ENCODE assay signal across 10 cellular contexts in the genomic region with DNA sequence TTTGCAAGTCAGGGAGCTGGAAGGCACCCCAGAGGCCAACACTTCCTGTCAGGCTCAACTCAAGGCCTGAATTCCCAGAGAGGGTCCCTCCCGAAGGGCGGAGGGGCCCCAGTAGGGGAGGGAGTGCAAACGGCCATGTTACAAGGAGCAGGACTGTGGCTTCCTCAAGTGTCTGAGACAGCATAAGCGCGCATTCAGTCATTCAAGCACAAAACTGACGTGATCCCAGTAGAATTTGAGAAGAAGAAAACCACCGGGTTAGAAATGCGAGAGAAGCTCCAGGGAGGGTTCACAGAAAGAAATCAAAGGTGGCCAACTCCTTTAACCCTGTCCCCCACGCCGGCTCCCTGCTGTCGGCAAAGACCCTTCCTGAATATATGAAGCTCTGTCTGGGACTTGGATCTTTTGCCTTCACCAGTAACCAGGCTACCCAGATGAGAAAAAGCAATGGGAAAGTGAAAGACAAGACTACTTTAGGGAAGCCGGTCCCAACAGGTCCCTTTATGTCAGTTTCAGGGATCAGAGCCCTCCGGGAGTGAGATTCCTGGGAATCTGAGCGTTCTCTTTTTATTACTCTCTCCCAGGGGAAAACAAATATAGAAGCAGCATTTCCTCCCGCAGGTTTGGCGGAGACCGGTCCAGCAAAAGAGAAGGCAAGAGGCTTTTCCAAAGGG. TPM values are rescaled to one million over a fixed set of nuclear protein-coding genes. Genes with fewer than 3 reads are reported as not detected.
A peak's percentile ranks its signal among the peaks of the same experiment; 100 is the strongest.
DNase-seq lines count a peak whose midpoint lies in the region; ATAC-seq and TF ChIP-seq lines count a peak whose summit lies in the region.
"Had no signal": no experiment of that assay in that cellular context is flagged by ENCODE, and none has a peak within 500 bp of the region (broad histone marks: within the 10 kb centered on the region; RNA-seq: fewer than 3 reads in every experiment).

No MANE protein-coding gene starts in this region.

- DNase-seq in NCI-H69 (lab: John Stamatoyannopoulos, UW) (peak; percentile 18), chondrocyte (ENCODE audit: low spot score) (no peak), lower lobe of right lung (no peak), thoracic aorta (ENCODE audit: low spot score) (no peak)
- DNase-seq in activated CD8-positive, alpha-beta memory T cell treated with anti-CD3 and anti-CD28 coated beads, Interleukin-2, amount 10 ng/mL, durations not matched to agents 7 days and 5 days, result no peak
- DNase-seq: activated CD8-positive, alpha-beta memory T cell treated with anti-CD3 and anti-CD28 coated beads, Interleukin-2, amount 50 U/mL, for 4 hours; NCI-H1417 treated with DMSO at 0.1 percent for 48 hours; occipital lobe had no signal

- ATAC-seq in lower lobe of right lung, result no peak
- no peak for ATAC-seq in thoracic aorta (ENCODE audit: insufficient number of reproducible peaks, low FRiP score, low read depth)
- no peak for ATAC-seq in GM18861 (IDR thresholded peaks at IDR 0.05; ENCODE audit: unreplicated experiment)
- ATAC-seq in activated CD8-positive, alpha-beta memory T cell treated with anti-CD3 and anti-CD28 coated beads, Interleukin-2, amount 10 ng/mL, durations not matched to agents 7 days and 5 days, result no peak
- ATAC-seq in GM21737 (IDR thresholded peaks at IDR 0.05; ENCODE audit: unreplicated experiment), result no peak

- peaks cover 37% of the 10 kb centered on the region for H3K4me1 ChIP-seq in lower lobe of right lung
- H3K4me1 ChIP-seq in thoracic aorta (ENCODE audit: control insufficient read depth in 1 of 2, low read depth in 2 of 2), result peaks cover 9 to 28% of the 10 kb centered on the region in 2 donors

- H3K9me3 Mint-ChIP-seq in chondrocyte (ENCODE audit: low read depth), result peaks cover 4% of the 10 kb centered on the region
- H3K9me3 Mint-ChIP-seq in activated CD8-positive, alpha-beta memory T cell treated with anti-CD3 and anti-CD28 coated beads, Interleukin-2, amount 10 ng/mL, durations not matched to agents 7 days and 5 days (ENCODE audit: low read depth), result no peaks in the 10 kb centered on the region

- H3K4me3 ChIP-seq in lower lobe of right lung, result peak overlapping the region; percentile 55
- H3K4me3 ChIP-seq in thoracic aorta, result peak overlapping the region; percentile 82

- peak overlapping the region; percentile 55 for H3K27ac Mint-ChIP-seq in chondrocyte (ENCODE audit: unreplicated experiment)
- H3K27ac Mint-ChIP-seq in activated CD8-positive, alpha-beta memory T cell treated with anti-CD3 and anti-CD28 coated beads, Interleukin-2, amount 10 ng/mL, durations not matched to agents 7 days and 5 days, result no peak overlapping the region

- H3K27me3 ChIP-seq in lower lobe of right lung (ENCODE audit: low read depth) (peaks cover 32% of the 10 kb centered on the region), thoracic aorta (replicated peaks; ENCODE audit: insufficient read depth) (no peaks in the 10 kb centered on the region)

- intact Hi-C loops in lower lobe of right lung (cut with DNase I), result no loop called here

- H3K27me3 Mint-ChIP-seq in chondrocyte (ENCODE audit: low read depth), result peaks cover 3% of the 10 kb centered on the region
- peaks cover 77% of the 10 kb centered on the region for H3K27me3 Mint-ChIP-seq in activated CD8-positive, alpha-beta memory T cell treated with anti-CD3 and anti-CD28 coated beads, Interleukin-2, amount 10 ng/mL, durations not matched to agents 7 days and 5 days

- peak overlapping the region; percentile 79 for H3K4me3 Mint-ChIP-seq in chondrocyte (ENCODE audit: unreplicated experiment)
- H3K4me3 Mint-ChIP-seq in activated CD8-positive, alpha-beta memory T cell treated with anti-CD3 and anti-CD28 coated beads, Interleukin-2, amount 10 ng/mL, durations not matched to agents 7 days and 5 days, result no peak overlapping the region

- no peaks in the 10 kb centered on the region for H3K36me3 Mint-ChIP-seq in chondrocyte (ENCODE audit: low read depth)
- no peaks in the 10 kb centered on the region for H3K36me3 Mint-ChIP-seq in activated CD8-positive, alpha-beta memory T cell treated with anti-CD3 and anti-CD28 coated beads, Interleukin-2, amount 10 ng/mL, durations not matched to agents 7 days and 5 days

- CTCF ChIA-PET in activated CD8-positive, alpha-beta memory T cell treated with anti-CD3 and anti-CD28 coated beads, Interleukin-2, amount 10 ng/mL, durations not matched to agents 7 days and 5 days (lab: Charles Lee), result interaction anchor here (0.8 to 2.1 kb wide), 5 partner anchors 9 to 145 kb away, joined by 3 to 11 read pairs (median 5); no protein-coding TSS in a partner anchor

- no peak overlapping the region for H3K27ac ChIP-seq in lower lobe of right lung
- H3K27ac ChIP-seq in thoracic aorta, result peak overlapping the region in 1 of 2 donors; percentile 53

- H3K9me3 ChIP-seq in lower lobe of right lung, result no peaks in the 10 kb centered on the region
- no peaks in the 10 kb centered on the region for H3K9me3 ChIP-seq in thoracic aorta

- no peak for TF ChIP-seq CTCF in chondrocyte (IDR thresholded peaks at IDR 0.05)
- no peak for TF ChIP-seq CTCF in lower lobe of right lung (IDR thresholded peaks at IDR 0.05)
- TF ChIP-seq CTCF in thoracic aorta (IDR thresholded peaks at IDR 0.05), result no peak

- peaks cover 52% of the 10 kb centered on the region for H3K4me1 Mint-ChIP-seq in chondrocyte (ENCODE audit: low read depth)
- H3K4me1 Mint-ChIP-seq in activated CD8-positive, alpha-beta memory T cell treated with anti-CD3 and anti-CD28 coated beads, Interleukin-2, amount 10 ng/mL, durations not matched to agents 7 days and 5 days, result peaks cover 9% of the 10 kb centered on the region

- H3K36me3 ChIP-seq in lower lobe of right lung, result no peaks in the 10 kb centered on the region
- H3K36me3 ChIP-seq in thoracic aorta, result no peaks in the 10 kb centered on the region

RNA-seq across cellular contexts. Expression of a gene that starts 1.3 kb away (rescaled TPM):
- total RNA-seq in chondrocyte, result 1.6 to 2.9 TPM (median 1.8 TPM) in 3 replicates
- total RNA-seq in lower lobe of right lung, result 5.3 TPM
- total RNA-seq in thoracic aorta, result 10 to 100 TPM in 1 of 2 donors, 1 to 10 TPM in 1; 7.7 to 13.3 TPM
- 10 to 100 TPM in 1 of 2 experiments, 1 to 10 TPM in 1; 4.0 to 67.4 TPM for total RNA-seq in activated CD8-positive, alpha-beta memory T cell treated with anti-CD3 and anti-CD28 coated beads, Interleukin-2, amount 10 ng/mL, durations not matched to agents 7 days and 5 days
